ENCODE assay signal across 7 cellular contexts in genomic region chr19:37251308-37252229, GRCh38. TPM values are rescaled to one million over a fixed set of nuclear protein-coding genes. Genes with fewer than 3 reads are reported as not detected.
DNase-seq lines count a peak whose midpoint lies in the region; ATAC-seq, FAIRE-seq and TF ChIP-seq lines count a peak whose summit lies in the region.

No MANE protein-coding gene starts in this region.

- ATAC-seq in upper lobe of right lung (peak; percentile 92), HG03045 (IDR thresholded peaks at IDR 0.05; ENCODE audit: unreplicated experiment) (no peak)

- H3K27ac ChIP-seq in WERI-Rb-1 (peak overlapping the region; percentile 81), epithelial cell of prostate (no peak overlapping the region), muscle layer of colon (ENCODE audit: low read depth, low read length) (peak overlapping the region; percentile 44), upper lobe of right lung (peak overlapping the region; percentile 36)

- peak overlapping the region; percentile 42 for H3K9ac ChIP-seq in muscle layer of colon (ENCODE audit: low read length)

- H3K4me1 ChIP-seq in muscle layer of colon (ENCODE audit: insufficient read depth, low read length), result no peaks in the 10 kb centered on the region
- H3K4me1 ChIP-seq in upper lobe of right lung, result no peaks in the 10 kb centered on the region

- FAIRE-seq in GM18507 (lab: Jason Lieb, UNC), result no peak

- DNase-seq in GM18507 (ENCODE audit: extremely low spot score, insufficient read length, low read depth) (peak; percentile 2), NCI-H1930 (lab: John Stamatoyannopoulos, UW) (peak; percentile 79 to 87), WERI-Rb-1 (peak; percentile 96), epithelial cell of prostate (ENCODE audit: low read depth, low spot score) (peak; percentile 94), upper lobe of right lung (peak; percentile 81)

- intact Hi-C loops in upper lobe of right lung (cut with DNase I), result no loop called here

- H3K36me3 ChIP-seq in WERI-Rb-1 (peaks cover 16% of the 10 kb centered on the region), muscle layer of colon (ENCODE audit: insufficient read depth, low read length) (no peaks in the 10 kb centered on the region), upper lobe of right lung (no peaks in the 10 kb centered on the region)

- no peak for TF ChIP-seq CTCF in WERI-Rb-1 (IDR thresholded peaks at IDR 0.05; ENCODE audit: low read depth, low read length)
- no peak for TF ChIP-seq CTCF in upper lobe of right lung (IDR thresholded peaks at IDR 0.05)

- peak overlapping the region; percentile 98 for H3K4me3 ChIP-seq in WERI-Rb-1 (ENCODE audit: low read depth, low read length)
- peak overlapping the region; percentile 72 to 94 for H3K4me3 ChIP-seq in muscle layer of colon (ENCODE audit: low read depth in 1 of 2, low read length in 2 of 2)
- peak overlapping the region; percentile 59 for H3K4me3 ChIP-seq in upper lobe of right lung

- H3K27me3 ChIP-seq in WERI-Rb-1 (ENCODE audit: insufficient read depth, low read depth, severe bottlenecking) (no peaks in the 10 kb centered on the region), muscle layer of colon (ENCODE audit: control insufficient read depth in 1 of 2, insufficient read depth in 2 of 2, low read length in 2 of 2) (no peaks in the 10 kb centered on the region), upper lobe of right lung (no peaks in the 10 kb centered on the region)

- H3K9me3 ChIP-seq in WERI-Rb-1 (ENCODE audit: severe bottlenecking) (peaks cover 5% of the 10 kb centered on the region), muscle layer of colon (ENCODE audit: low read length) (peaks cover 2% of the 10 kb centered on the region), upper lobe of right lung (peaks cover 40% of the 10 kb centered on the region)

RNA-seq across cellular contexts. Expression of gene ZNF383, which starts 33.6 kb away (rescaled TPM):
- total RNA-seq in upper lobe of right lung, result 11.7 TPM

RNA-seq across cellular contexts. Expression of gene ZNF585B, which starts 41.2 kb away (rescaled TPM):
- total RNA-seq in upper lobe of right lung, result 15.8 TPM

Comparison
In these comparisons a context has a peak if more than half of its experiments do, and no peak if none do; other contexts are left out.
1. DNase-seq: peak in every context shown above with its lines; median percentile 96 in WERI-Rb-1; 94 in epithelial cell of prostate; 83 in NCI-H1930; 81 in upper lobe of right lung; 2 in GM18507.